In the genomic region with DNA sequence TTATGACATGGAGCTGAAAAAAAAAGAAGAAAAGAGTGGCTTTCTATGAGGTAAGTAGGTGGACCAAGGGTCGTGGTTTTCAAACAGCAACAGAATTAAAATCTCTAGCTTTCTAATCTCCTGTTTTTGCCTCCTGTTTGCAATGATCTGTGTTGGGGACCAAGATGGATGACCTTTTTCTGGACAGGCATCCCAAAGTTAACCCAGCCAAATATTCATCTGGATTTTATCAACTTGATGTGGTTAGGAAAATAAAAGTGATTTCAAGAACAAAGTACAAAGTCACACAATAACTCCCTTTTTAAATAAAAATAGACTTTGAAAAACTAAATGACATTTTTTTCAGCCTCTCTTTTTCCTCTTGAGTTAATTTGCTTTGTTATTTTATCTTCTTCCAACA, we compare ENCODE assay signal across 15 cellular contexts.
"Had no signal": no experiment of that assay in that cellular context is flagged by ENCODE, and none has a peak within 500 bp of the region (broad histone marks: within the 10 kb centered on the region; RNA-seq: fewer than 3 reads in every experiment).

No MANE protein-coding gene starts in this region.

- ATAC-seq: gastroesophageal sphincter; heart left ventricle; naive thymus-derived CD8-positive, alpha-beta T cell; right cardiac atrium; stimulated activated naive CD8-positive, alpha-beta T cell treated with anti-CD3 and anti-CD28 coated beads, Interleukin-15, amount 100 ng/mL, for 72 hours had no signal

- H3K27ac Mint-ChIP-seq: activated naive CD8-positive, alpha-beta T cell treated with anti-CD3 and anti-CD28 coated beads, Interleukin-2, amount 10 ng/mL, durations not matched to agents 7 days and 5 days; brain; naive thymus-derived CD8-positive, alpha-beta T cell; stimulated activated naive CD8-positive, alpha-beta T cell treated with anti-CD3 and anti-CD28 coated beads, Interleukin-15, amount 100 ng/mL, for 72 hours had no signal

- H3K4me1 Mint-ChIP-seq: naive thymus-derived CD8-positive, alpha-beta T cell had no signal

- H3K27ac ChIP-seq: dorsolateral prefrontal cortex, heart left ventricle, ovary, psoas muscle had no signal

- H3K36me3 ChIP-seq: gastroesophageal sphincter, heart left ventricle, ovary had no signal

- H3K27me3 ChIP-seq: dorsolateral prefrontal cortex, gastroesophageal sphincter, heart left ventricle, ovary had no signal

- DNase-seq: activated CD4-positive, alpha-beta T cell treated with anti-CD3 and anti-CD28 coated beads, Interleukin-2, amount 50 U/mL, for 48 hours; activated naive CD4-positive, alpha-beta T cell; activated naive CD8-positive, alpha-beta T cell treated with anti-CD3 and anti-CD28 coated beads, Interleukin-2, amount 10 ng/mL, durations not matched to agents 7 days and 5 days; central memory CD4-positive, alpha-beta T cell; dorsolateral prefrontal cortex; heart left ventricle; naive thymus-derived CD8-positive, alpha-beta T cell; ovary; psoas muscle; right cardiac atrium; small intestine; stimulated activated CD4-positive, alpha-beta T cell treated with anti-CD3 and anti-CD28 coated beads, Interleukin-4, amount 100 ng/mL, for 1 hour; stimulated activated naive CD8-positive, alpha-beta T cell treated with anti-CD3 and anti-CD28 coated beads, Interleukin-15, amount 100 ng/mL, for 72 hours had no signal

- H3K27me3 Mint-ChIP-seq: brain had no signal

- H3K4me3 ChIP-seq: dorsolateral prefrontal cortex, gastroesophageal sphincter, heart left ventricle, ovary, psoas muscle had no signal

- H3K9me3 Mint-ChIP-seq: brain; naive thymus-derived CD8-positive, alpha-beta T cell; stimulated activated naive CD8-positive, alpha-beta T cell treated with anti-CD3 and anti-CD28 coated beads, Interleukin-15, amount 100 ng/mL, for 72 hours had no signal

- H3K36me3 Mint-ChIP-seq: brain; naive thymus-derived CD8-positive, alpha-beta T cell had no signal

- H3K9me3 ChIP-seq: gastroesophageal sphincter, ovary, psoas muscle had no signal

- H3K4me3 Mint-ChIP-seq: activated naive CD8-positive, alpha-beta T cell treated with anti-CD3 and anti-CD28 coated beads, Interleukin-2, amount 10 ng/mL, durations not matched to agents 7 days and 5 days; brain; naive thymus-derived CD8-positive, alpha-beta T cell; stimulated activated naive CD8-positive, alpha-beta T cell treated with anti-CD3 and anti-CD28 coated beads, Interleukin-15, amount 100 ng/mL, for 72 hours had no signal
